Comparison of ENCODE assay signal across 14 cellular contexts in genomic region chr10:70759769-70760168, GRCh38. TPM values are rescaled to one million over a fixed set of nuclear protein-coding genes. Genes with fewer than 3 reads are reported as not detected.
DNase-seq lines count a peak whose midpoint lies in the region; ATAC-seq and TF ChIP-seq lines count a peak whose summit lies in the region.
"Had no signal": no experiment of that assay in that cellular context is flagged by ENCODE, and none has a peak within 500 bp of the region (broad histone marks: within the 10 kb centered on the region; RNA-seq: fewer than 3 reads in every experiment).

No MANE protein-coding gene starts in this region.

- no peaks in the 10 kb centered on the region for H3K27me3 Mint-ChIP-seq in activated T-cell treated with anti-CD3 and anti-CD28 coated beads, Interleukin-2, amount 50 U/mL, for 72 hours (ENCODE audit: low read depth)
- H3K27me3 Mint-ChIP-seq in activated CD8-positive, alpha-beta T cell treated with anti-CD3 and anti-CD28 coated beads, Interleukin-2, amount 10 ng/mL, durations not matched to agents 7 days and 5 days (ENCODE audit: low read depth): no peaks in the 10 kb centered on the region
- H3K27me3 Mint-ChIP-seq: activated T-cell treated with anti-CD3 and anti-CD28 coated beads, Interleukin-2, amount 50 U/mL, for 24 hours had no signal

- TF ChIP-seq POLR2A in NB4 (IDR thresholded peaks at IDR 0.05; ENCODE audit: extremely low read depth, insufficient read length): no peak

- POLR2A ChIA-PET in activated CD8-positive, alpha-beta T cell treated with anti-CD3 and anti-CD28 coated beads, Interleukin-2, amount 10 ng/mL, durations not matched to agents 7 days and 5 days (lab: Charles Lee): interaction anchor here (0.7 kb wide), 1 partner anchor 8 kb away, joined by 3 read pairs; no protein-coding TSS in a partner anchor

- CTCF ChIA-PET in activated CD8-positive, alpha-beta T cell treated with anti-CD3 and anti-CD28 coated beads, Interleukin-2, amount 10 ng/mL, durations not matched to agents 7 days and 5 days (lab: Charles Lee): interaction anchor here (0.7 to 6.1 kb wide), 15 partner anchors 10 to 299 kb away, joined by 3 to 62 read pairs (median 6); no protein-coding TSS in a partner anchor

- H3K27ac Mint-ChIP-seq in activated T-cell treated with anti-CD3 and anti-CD28 coated beads, Interleukin-2, amount 50 U/mL, for 72 hours: no peak overlapping the region
- H3K27ac Mint-ChIP-seq in activated CD8-positive, alpha-beta T cell treated with anti-CD3 and anti-CD28 coated beads, Interleukin-2, amount 10 ng/mL, durations not matched to agents 7 days and 5 days: no peak overlapping the region
- H3K27ac Mint-ChIP-seq: activated T-cell treated with anti-CD3 and anti-CD28 coated beads, Interleukin-2, amount 50 U/mL, for 24 hours had no signal

- no peak overlapping the region for H3K4me3 Mint-ChIP-seq in activated T-cell treated with anti-CD3 and anti-CD28 coated beads, Interleukin-2, amount 50 U/mL, for 72 hours
- no peak overlapping the region for H3K4me3 Mint-ChIP-seq in activated CD8-positive, alpha-beta T cell treated with anti-CD3 and anti-CD28 coated beads, Interleukin-2, amount 10 ng/mL, durations not matched to agents 7 days and 5 days
- H3K4me3 Mint-ChIP-seq: activated T-cell treated with anti-CD3 and anti-CD28 coated beads, Interleukin-2, amount 50 U/mL, for 24 hours had no signal

- H3K4me3 ChIP-seq in NB4 (ENCODE audit: low read depth, low read length): no peak overlapping the region
- H3K4me3 ChIP-seq: MG63 had no signal

- H3K9me3 Mint-ChIP-seq in activated T-cell treated with anti-CD3 and anti-CD28 coated beads, Interleukin-2, amount 50 U/mL, for 72 hours: no peaks in the 10 kb centered on the region
- no peaks in the 10 kb centered on the region for H3K9me3 Mint-ChIP-seq in activated CD8-positive, alpha-beta T cell treated with anti-CD3 and anti-CD28 coated beads, Interleukin-2, amount 10 ng/mL, durations not matched to agents 7 days and 5 days (ENCODE audit: insufficient read depth)
- H3K9me3 Mint-ChIP-seq: activated T-cell treated with anti-CD3 and anti-CD28 coated beads, Interleukin-2, amount 50 U/mL, for 24 hours had no signal

- peaks cover 15% of the 10 kb centered on the region for H3K4me1 Mint-ChIP-seq in activated T-cell treated with anti-CD3 and anti-CD28 coated beads, Interleukin-2, amount 50 U/mL, for 72 hours (ENCODE audit: low read depth)
- H3K4me1 Mint-ChIP-seq in activated CD8-positive, alpha-beta T cell treated with anti-CD3 and anti-CD28 coated beads, Interleukin-2, amount 10 ng/mL, durations not matched to agents 7 days and 5 days (ENCODE audit: low read depth): peaks cover 17% of the 10 kb centered on the region

- peak in 1 of 2 donors; percentile 9 for DNase-seq in activated T-cell treated with anti-CD3 and anti-CD28 coated beads, Interleukin-2, amount 50 U/mL, for 72 hours
- DNase-seq in activated T-cell treated with anti-CD3 and anti-CD28 coated beads, Interleukin-2, amount 50 U/mL, for 48 hours: no peak
- DNase-seq in NB4 (ENCODE audit: low read depth) (peak; percentile 83), sciatic nerve (ENCODE audit: low spot score) (peak; percentile 65), RKO (ENCODE audit: low spot score) (no peak), UCSD-AML1 (lab: John Stamatoyannopoulos, UW; ENCODE audit: unreplicated experiment) (no peak), NCI-H2227 treated with DMSO at 0.1 percent for 48 hours (lab: John Stamatoyannopoulos, UW) (no peak)
- peak; percentile 36 for DNase-seq in activated CD8-positive, alpha-beta T cell treated with anti-CD3 and anti-CD28 coated beads, Interleukin-2, amount 10 ng/mL, durations not matched to agents 7 days and 5 days

- ATAC-seq in activated T-cell treated with anti-CD3 and anti-CD28 coated beads, Interleukin-2, amount 50 U/mL, for 72 hours (replicated peaks in 1 of 2): peak; percentile 34 to 54
- ATAC-seq in activated CD8-positive, alpha-beta T cell treated with anti-CD3 and anti-CD28 coated beads, Interleukin-2, amount 10 ng/mL, durations not matched to agents 7 days and 5 days: peak; percentile 59
- ATAC-seq in sciatic nerve: peak; percentile 52

- TF ChIP-seq CTCF in NB4 (IDR thresholded peaks at IDR 0.05; ENCODE audit: low read depth, low read length): peak; percentile 1

- intact Hi-C loops in sciatic nerve (cut with DNase I): loop anchor here (10.0 kb wide), 1 partner anchor 295 kb away; no protein-coding TSS in a partner anchor

- no peaks in the 10 kb centered on the region for H3K36me3 Mint-ChIP-seq in activated T-cell treated with anti-CD3 and anti-CD28 coated beads, Interleukin-2, amount 50 U/mL, for 72 hours (ENCODE audit: insufficient read depth in 2 of 2)
- H3K36me3 Mint-ChIP-seq in activated CD8-positive, alpha-beta T cell treated with anti-CD3 and anti-CD28 coated beads, Interleukin-2, amount 10 ng/mL, durations not matched to agents 7 days and 5 days (ENCODE audit: low read depth): no peaks in the 10 kb centered on the region

RNA-seq across cellular contexts. Expression of gene TBATA, which starts 25.4 kb away (rescaled TPM):
- total RNA-seq in activated T-cell treated with anti-CD3 and anti-CD28 coated beads, Interleukin-2, amount 50 U/mL, for 72 hours: not detected
- not detected for total RNA-seq in activated CD8-positive, alpha-beta T cell treated with anti-CD3 and anti-CD28 coated beads, Interleukin-2, amount 10 ng/mL, durations not matched to agents 7 days and 5 days
- not detected for total RNA-seq in sciatic nerve
- total RNA-seq: Daoy, dermis blood vessel endothelial cell, H4, NCI-H460 had no signal

RNA-seq across cellular contexts. Expression of gene SGPL1, which starts 56.0 kb away (rescaled TPM):
- total RNA-seq in activated T-cell treated with anti-CD3 and anti-CD28 coated beads, Interleukin-2, amount 50 U/mL, for 72 hours: 10 to 100 TPM; 61.3 to 77.6 TPM
- 10 to 100 TPM; 22.2 to 28.0 TPM for total RNA-seq in activated CD8-positive, alpha-beta T cell treated with anti-CD3 and anti-CD28 coated beads, Interleukin-2, amount 10 ng/mL, durations not matched to agents 7 days and 5 days
- total RNA-seq in sciatic nerve: 44.6 TPM

Comparison
In these comparisons a context has a peak if more than half of its experiments do, and no peak if none do; other contexts are left out.
1. DNase-seq: peak in NB4 (single experiment), activated CD8-positive, alpha-beta T cell treated with anti-CD3 and anti-CD28 coated beads, Interleukin-2, amount 10 ng/mL, durations not matched to agents 7 days and 5 days (single experiment) and sciatic nerve (single experiment); none in activated T-cell treated with anti-CD3 and anti-CD28 coated beads, Interleukin-2, amount 50 U/mL, for 48 hours (0 of 2), RKO (single experiment), UCSD-AML1 (single experiment) and NCI-H2227 treated with DMSO at 0.1 percent for 48 hours (single experiment).
2. Peak in every context shown above with its lines, with median percentiles within 50 percentile points of each other: ATAC-seq.